9 cellular contexts compared by ENCODE assay signal in the genomic region with DNA sequence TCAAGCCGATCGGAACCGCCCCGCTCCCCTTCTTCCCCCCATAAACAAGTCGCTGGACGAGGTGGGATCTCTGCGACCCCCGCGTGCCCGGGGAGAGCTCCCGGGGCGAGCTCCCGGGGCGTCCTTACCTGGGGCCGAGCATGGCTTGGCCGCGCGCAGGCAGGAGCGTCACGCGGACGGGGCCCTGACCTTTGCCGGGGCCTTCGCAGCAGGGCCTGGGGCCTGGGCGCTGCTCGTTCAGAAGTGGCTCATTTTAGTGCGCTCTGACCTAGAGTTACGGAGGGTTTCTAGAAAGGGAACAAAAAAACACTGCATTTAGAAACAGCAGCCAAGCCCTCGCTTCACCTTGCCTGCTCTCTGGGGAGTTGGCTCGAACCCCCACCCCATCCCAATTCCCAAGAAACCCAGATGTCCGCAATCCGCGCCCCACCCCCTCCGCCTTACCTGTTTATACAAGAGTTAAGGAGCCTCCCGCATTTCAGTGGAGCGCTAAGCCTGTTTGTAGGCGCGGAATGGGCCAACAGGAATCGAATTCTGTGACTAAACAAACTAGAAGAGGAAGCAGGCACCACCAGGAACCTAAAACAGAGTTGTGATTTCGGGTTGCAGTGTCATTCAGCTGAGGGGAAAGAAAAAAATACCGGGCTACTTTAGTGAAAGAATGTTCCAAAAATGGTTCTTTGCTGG. TPM values are rescaled to one million over a fixed set of nuclear protein-coding genes. Genes with fewer than 3 reads are reported as not detected.
DNase-seq lines count a peak whose midpoint lies in the region; ATAC-seq, FAIRE-seq and TF ChIP-seq lines count a peak whose summit lies in the region.
"Had no signal": no experiment of that assay in that cellular context is flagged by ENCODE, and none has a peak within 500 bp of the region (broad histone marks: within the 10 kb centered on the region; RNA-seq: fewer than 3 reads in every experiment).

No MANE protein-coding gene starts in this region.

- no peak for TF ChIP-seq EP300 in HepG2 (IDR thresholded peaks at IDR 0.05; ENCODE audit: low read depth in 2 of 2, low read length in 2 of 2)
- no peak for TF ChIP-seq EP300 in HepG2 (CRISPR knock-in tag; IDR thresholded peaks at IDR 0.05; ENCODE audit: borderline replicate concordance)

- peaks cover 1 to 32% of the 10 kb centered on the region in 2 experiments; a peak in 3 of 5 replicates for H3K27me3 ChIP-seq in HepG2 (ENCODE audit: control insufficient read depth in 1 of 2, insufficient read depth in 2 of 2, low read length in 2 of 2)

- H3K36me3 ChIP-seq in ES-I3 (ENCODE audit: insufficient read depth, low read length) (0 out of 2 replicates have a peak, but pooled peaks cover 3% of the 10 kb centered on the region), HepG2 (replicated peaks in 1 of 2; ENCODE audit: control insufficient read depth in 1 of 2, insufficient read depth in 2 of 2, low read length in 2 of 2) (no peaks in the 10 kb centered on the region)

- H3K4me1 ChIP-seq in ES-I3 (ENCODE audit: insufficient read depth, low read length) (peaks cover 32% of the 10 kb centered on the region), HepG2 (ENCODE audit: insufficient read depth, low read length) (peaks cover 14% of the 10 kb centered on the region)

- CTCF ChIA-PET in HepG2 (lab: Yijun Ruan, JAX; ENCODE audit: low intra/inter-chr PET ratio, low total read pairs): no interaction called here

- no peaks in the 10 kb centered on the region for H3K79me2 ChIP-seq in HepG2 (ENCODE audit: insufficient read depth, low read length)

- ATAC-seq in GM19468 (IDR thresholded peaks at IDR 0.05; ENCODE audit: extremely low read depth, unreplicated experiment) (peak; percentile 47), HG03565 (IDR thresholded peaks at IDR 0.05; ENCODE audit: unreplicated experiment) (peak; percentile 29), HepG2 (peak; percentile 29)

- POLR2A ChIA-PET in HepG2 (lab: Yijun Ruan, JAX): no interaction called here

- H3K4me3 ChIP-seq in astrocyte of the spinal cord (ENCODE audit: low read depth, low read length) (peak overlapping the region; percentile 70), HepG2 (replicated peaks in 1 of 3; ENCODE audit: insufficient read depth in 1 of 3, low read depth in 2 of 3, low read length in 3 of 3) (no peak overlapping the region)

- no peak overlapping the region for H2AFZ ChIP-seq in HepG2 (ENCODE audit: low read length)

- H4K20me1 ChIP-seq in HepG2 (ENCODE audit: insufficient read depth, low read length): no peaks in the 10 kb centered on the region

- WGBS in HepG2 (ENCODE audit: low lambda C conversion rate): 79% methylated on average over 38 of the region's 41 CpGs

- TF ChIP-seq CTCF in astrocyte of the spinal cord (IDR thresholded peaks at IDR 0.05; ENCODE audit: low read depth, low read length) (no peak), HepG2 (CRISPR knock-in tag; IDR thresholded peaks at IDR 0.05) (no peak)

- H3K9me3 ChIP-seq in ES-I3 (ENCODE audit: control insufficient read depth, insufficient read depth, low read length) (no peaks in the 10 kb centered on the region), HepG2 (ENCODE audit: low read length) (no peaks in the 10 kb centered on the region)

- intact Hi-C loops in HepG2 (cut with micrococcal nuclease; ENCODE audit: unreplicated experiment): no loop called here

- no peak for FAIRE-seq in HepG2 (lab: Jason Lieb, UNC)

- TF ChIP-seq RAD21 in HepG2 (CRISPR knock-in tag; IDR thresholded peaks at IDR 0.05): no peak

- H3K9ac ChIP-seq in ES-I3 (ENCODE audit: low read depth, low read length) (peak overlapping the region; percentile 94), HepG2 (ENCODE audit: insufficient read depth, low read depth, low read length) (no peak overlapping the region)

- no peak overlapping the region for H3K4me2 ChIP-seq in HepG2 (ENCODE audit: low read depth, low read length)

- DNase-seq in astrocyte of the spinal cord (ENCODE audit: low read depth, low spot score) (no peak), HepG2 (ENCODE audit: low spot score) (no peak), SHP77 (lab: John Stamatoyannopoulos, UW) (no peak), NCI-H1930 (lab: John Stamatoyannopoulos, UW) (no peak)

- BruUV-seq in HepG2 (replicated peaks; lab: Mats Ljungman, UMichigan): no TSS peak

- in situ Hi-C loops in astrocyte of the spinal cord (cut with HindIII; ENCODE audit: low sequenced_read_pairs): no loop called here
- in situ Hi-C loops in HepG2 (cut with HindIII; ENCODE audit: extremely low pct_ligation_motif_present, low pct_unique_long_range_greater_than_20kb): no loop called here

- TF ChIP-seq POLR2A in HepG2 (IDR thresholded peaks at IDR 0.05; ENCODE audit: insufficient read depth in 1 of 2, low read depth in 2 of 2, low read length in 2 of 2): no peak

- H3K27ac ChIP-seq in HepG2 (ENCODE audit: extremely low read length, insufficient read depth, low read length) (no peak overlapping the region), temporal lobe (ENCODE audit: low read depth, low read length) (peak overlapping the region; percentile 27)

TF ChIP-seq in HepG2, 621 proteins besides CTCF, POLR2A, EP300 and RAD21:
- TF ChIP-seq ZBTB33 (CRISPR knock-in tag; IDR thresholded peaks at IDR 0.05) (0 out of 2 replicates have a peak, but pooled peaks have one; percentile 8), ZNF367 (CRISPR knock-in tag; IDR thresholded peaks at IDR 0.05; ENCODE audit: borderline replicate concordance) (no peak)
TF ChIP-seq in HepG2: peak in this region for 1.

RNA-seq across cellular contexts. Expression of gene RBM47, which starts 0.8 kb away (rescaled TPM):
- total RNA-seq in HepG2 (2016; rRNA removed; fragmentation: Illumina TruSeq; extraction: Trizol): 2.5 and 3.9 TPM in 2 replicates
- 0.20 and 0.26 TPM in 2 replicates for total RNA-seq in HepG2 (2016; cell fraction: cytosol; rRNA removed; fragmentation: Illumina TruSeq; extraction: Trizol; ENCODE audit: low read depth)
- total RNA-seq in HepG2 (2016; cell fraction: insoluble cytoplasmic fraction; rRNA removed; fragmentation: Illumina TruSeq; extraction: Trizol): 2.2 and 3.2 TPM in 2 replicates
- 0.90 and 0.96 TPM in 2 replicates for total RNA-seq in HepG2 (2016; cell fraction: membrane; rRNA removed; fragmentation: Illumina TruSeq; extraction: Trizol)
- 1.5 and 1.6 TPM in 2 replicates for total RNA-seq in HepG2 (2016; cell fraction: nucleus; rRNA removed; fragmentation: Illumina TruSeq; extraction: Trizol)
- polyA plus RNA-seq in HepG2 (2011; rRNA removed): 1.2 and 2.0 TPM in 2 replicates
- 1.8 and 2.5 TPM in 2 replicates for polyA plus RNA-seq in HepG2 (2011; cell fraction: cytosol; rRNA removed)
- 2.0 and 3.4 TPM in 2 replicates for polyA plus RNA-seq in HepG2 (2011; cell fraction: nucleus; rRNA removed)
- polyA plus RNA-seq in HepG2 (2012): 2.9 and 3.1 TPM in 2 replicates
- polyA plus RNA-seq in HepG2 (2016; cell fraction: cytosol; fragmentation: Illumina TruSeq; extraction: Trizol; ENCODE audit: low read depth): 0.06 and 0.08 TPM in 2 replicates
- 2.9 and 4.7 TPM in 2 replicates for polyA plus RNA-seq in HepG2 (2016; cell fraction: insoluble cytoplasmic fraction; fragmentation: Illumina TruSeq; extraction: Trizol; ENCODE audit: low read depth)
- polyA plus RNA-seq in HepG2 (2016; cell fraction: membrane; fragmentation: Illumina TruSeq; extraction: Trizol; ENCODE audit: low read depth): 0.32 and 0.45 TPM in 2 replicates
- 1.5 TPM in 2 replicates for polyA plus RNA-seq in HepG2 (2016; cell fraction: nucleus; fragmentation: Illumina TruSeq; extraction: Trizol; ENCODE audit: insufficient read depth, low read depth)
- polyA minus RNA-seq in HepG2 (2011; rRNA and poly(A)+ RNA removed; ENCODE audit: low replicate concordance): 9.8 and 38.2 TPM in 2 replicates
- polyA minus RNA-seq in HepG2 (2011; cell fraction: cytosol; rRNA and poly(A)+ RNA removed): 2.9 and 3.0 TPM in 2 replicates
- 1.8 and 2.9 TPM in 2 replicates for polyA minus RNA-seq in HepG2 (2011; cell fraction: nucleus; rRNA and poly(A)+ RNA removed)
- 22.4 TPM for total RNA-seq in temporal lobe
- total RNA-seq: lung microvascular endothelial cell had no signal
